1 cellular context compared by ENCODE assay signal in the genomic region with DNA sequence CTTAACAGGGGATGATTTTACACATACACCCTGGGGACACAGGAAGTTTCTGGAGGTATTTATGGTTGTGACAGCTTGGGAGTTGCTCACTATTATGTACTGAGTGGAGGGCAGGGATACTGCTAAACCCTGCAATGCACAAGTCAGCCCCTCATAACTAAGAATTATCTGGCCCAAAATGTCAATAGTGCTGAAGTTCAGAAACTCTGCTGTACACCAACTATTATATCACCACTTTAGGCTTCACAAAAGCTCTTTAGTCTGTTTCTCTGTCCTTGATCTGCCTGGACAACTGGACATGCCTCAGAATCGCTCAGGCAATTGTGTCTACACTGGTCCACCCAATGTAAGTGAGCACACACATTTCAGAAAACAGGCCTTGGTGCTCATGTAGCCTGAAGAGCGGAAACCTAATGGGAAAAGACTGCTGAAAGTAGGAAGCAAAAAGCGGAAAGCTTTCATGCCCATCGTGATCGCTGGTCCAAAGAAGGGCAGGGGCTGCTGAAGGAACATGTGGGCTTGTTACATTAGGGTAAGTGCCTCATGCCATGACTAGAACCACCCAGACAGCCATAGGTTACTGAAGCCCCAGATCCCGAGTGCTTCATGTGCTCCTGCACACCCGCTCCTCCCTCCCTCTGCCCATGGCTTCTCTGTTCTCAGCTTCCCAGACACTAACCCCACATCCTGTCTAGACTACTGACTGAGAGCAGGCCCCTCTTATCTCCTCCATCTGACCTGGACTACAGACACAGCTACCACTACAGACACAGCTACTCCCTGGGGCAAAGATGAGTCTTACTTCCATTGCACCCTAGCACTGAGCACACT.
TF ChIP-seq lines count a peak whose summit lies in the region.

No MANE protein-coding gene starts in this region.

TF ChIP-seq in HepG2, 621 proteins besides CTCF, POLR2A, EP300 and RAD21 (continued from another document and continues in another):
- TF ChIP-seq, protein P1, sequence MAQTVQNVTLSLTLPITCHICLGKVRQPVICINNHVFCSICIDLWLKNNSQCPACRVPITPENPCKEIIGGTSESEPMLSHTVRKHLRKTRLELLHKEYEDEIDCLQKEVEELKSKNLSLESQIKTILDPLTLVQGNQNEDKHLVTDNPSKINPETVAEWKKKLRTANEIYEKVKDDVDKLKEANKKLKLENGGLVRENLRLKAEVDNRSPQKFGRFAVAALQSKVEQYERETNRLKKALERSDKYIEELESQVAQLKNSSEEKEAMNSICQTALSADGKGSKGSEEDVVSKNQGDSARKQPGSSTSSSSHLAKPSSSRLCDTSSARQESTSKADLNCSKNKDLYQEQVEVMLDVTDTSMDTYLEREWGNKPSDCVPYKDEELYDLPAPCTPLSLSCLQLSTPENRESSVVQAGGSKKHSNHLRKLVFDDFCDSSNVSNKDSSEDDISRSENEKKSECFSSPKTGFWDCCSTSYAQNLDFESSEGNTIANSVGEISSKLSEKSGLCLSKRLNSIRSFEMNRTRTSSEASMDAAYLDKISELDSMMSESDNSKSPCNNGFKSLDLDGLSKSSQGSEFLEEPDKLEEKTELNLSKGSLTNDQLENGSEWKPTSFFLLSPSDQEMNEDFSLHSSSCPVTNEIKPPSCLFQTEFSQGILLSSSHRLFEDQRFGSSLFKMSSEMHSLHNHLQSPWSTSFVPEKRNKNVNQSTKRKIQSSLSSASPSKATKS (CRISPR knock-in tag; IDR thresholded peaks at IDR 0.05): no peak
- TF ChIP-seq NCOR1 (IDR thresholded peaks at IDR 0.05; ENCODE audit: borderline replicate concordance, low read length) (peak; percentile 48; the same call in 1 of the 2 replicates), ETV6 (CRISPR knock-in tag; conservative IDR thresholded peaks at IDR 0.05) (no peak), SOX6 (IDR thresholded peaks at IDR 0.05) (no peak), SOX6 (CRISPR knock-in tag; IDR thresholded peaks at IDR 0.05) (peak; percentile 85), ATAD3A (CRISPR knock-in tag; IDR thresholded peaks at IDR 0.05) (no peak), NRL (CRISPR knock-in tag; IDR thresholded peaks at IDR 0.05; ENCODE audit: borderline replicate concordance) (no peak), ZNF644 (CRISPR knock-in tag; IDR thresholded peaks at IDR 0.05; ENCODE audit: low read depth) (peak; percentile 70; the same call in 1 of the 2 replicates), ZNF24 (IDR thresholded peaks at IDR 0.05) (no peak), ZNF781 (CRISPR knock-in tag; IDR thresholded peaks at IDR 0.05; ENCODE audit: borderline replicate concordance, not compliant biosample characterization) (no peak), RXRB (CRISPR knock-in tag; IDR thresholded peaks at IDR 0.05; ENCODE audit: borderline replicate concordance) (0 out of 2 replicates have a peak, but pooled peaks have one; percentile 36), ZC3H13 (CRISPR knock-in tag; IDR thresholded peaks at IDR 0.05) (no peak), ZNF782 (CRISPR knock-in tag; IDR thresholded peaks at IDR 0.05; ENCODE audit: borderline replicate concordance) (no peak), ZFP36L2 (CRISPR knock-in tag; IDR thresholded peaks at IDR 0.05) (no peak), CHCHD3 (CRISPR knock-in tag; IDR thresholded peaks at IDR 0.05) (no peak), ZNF282 (IDR thresholded peaks at IDR 0.05; ENCODE audit: partially characterized antibody) (no peak), MBNL3 (CRISPR knock-in tag; conservative IDR thresholded peaks at IDR 0.05) (no peak), SNAI1 (CRISPR knock-in tag; IDR thresholded peaks at IDR 0.05; ENCODE audit: borderline replicate concordance) (no peak), MLLT10 (CRISPR knock-in tag; IDR thresholded peaks at IDR 0.05) (no peak), ZNF772 (CRISPR knock-in tag; IDR thresholded peaks at IDR 0.05) (peak; percentile 72), ZKSCAN8 (CRISPR knock-in tag; IDR thresholded peaks at IDR 0.05; ENCODE audit: borderline replicate concordance) (0 out of 2 replicates have a peak, but pooled peaks have one; percentile 19), ZNF746 (CRISPR knock-in tag; IDR thresholded peaks at IDR 0.05) (no peak), TGIF2 (CRISPR knock-in tag; IDR thresholded peaks at IDR 0.05) (no peak), CREM (IDR thresholded peaks at IDR 0.05) (peak; percentile 14; the same call in 1 of the 2 replicates), CREM (CRISPR knock-in tag; IDR thresholded peaks at IDR 0.05) (no peak), TP53 (CRISPR knock-in tag; conservative IDR thresholded peaks at IDR 0.05) (no peak), KDM1A (CRISPR knock-in tag; IDR thresholded peaks at IDR 0.05) (no peak), ZNF468 (CRISPR knock-in tag; IDR thresholded peaks at IDR 0.05) (no peak), RFXAP (CRISPR knock-in tag; IDR thresholded peaks at IDR 0.05; ENCODE audit: borderline replicate concordance) (peak; percentile 38; the same call in 1 of the 2 replicates), ZNF101 (CRISPR knock-in tag; IDR thresholded peaks at IDR 0.05; ENCODE audit: borderline replicate concordance, low read depth) (no peak), ZNF780A (CRISPR knock-in tag; IDR thresholded peaks at IDR 0.05) (no peak)
- TF ChIP-seq, protein P2, sequence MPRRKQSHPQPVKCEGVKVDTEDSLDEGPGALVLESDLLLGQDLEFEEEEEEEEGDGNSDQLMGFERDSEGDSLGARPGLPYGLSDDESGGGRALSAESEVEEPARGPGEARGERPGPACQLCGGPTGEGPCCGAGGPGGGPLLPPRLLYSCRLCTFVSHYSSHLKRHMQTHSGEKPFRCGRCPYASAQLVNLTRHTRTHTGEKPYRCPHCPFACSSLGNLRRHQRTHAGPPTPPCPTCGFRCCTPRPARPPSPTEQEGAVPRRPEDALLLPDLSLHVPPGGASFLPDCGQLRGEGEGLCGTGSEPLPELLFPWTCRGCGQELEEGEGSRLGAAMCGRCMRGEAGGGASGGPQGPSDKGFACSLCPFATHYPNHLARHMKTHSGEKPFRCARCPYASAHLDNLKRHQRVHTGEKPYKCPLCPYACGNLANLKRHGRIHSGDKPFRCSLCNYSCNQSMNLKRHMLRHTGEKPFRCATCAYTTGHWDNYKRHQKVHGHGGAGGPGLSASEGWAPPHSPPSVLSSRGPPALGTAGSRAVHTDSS (CRISPR knock-in tag; conservative IDR thresholded peaks at IDR 0.05): no peak
- TF ChIP-seq, protein P3, sequence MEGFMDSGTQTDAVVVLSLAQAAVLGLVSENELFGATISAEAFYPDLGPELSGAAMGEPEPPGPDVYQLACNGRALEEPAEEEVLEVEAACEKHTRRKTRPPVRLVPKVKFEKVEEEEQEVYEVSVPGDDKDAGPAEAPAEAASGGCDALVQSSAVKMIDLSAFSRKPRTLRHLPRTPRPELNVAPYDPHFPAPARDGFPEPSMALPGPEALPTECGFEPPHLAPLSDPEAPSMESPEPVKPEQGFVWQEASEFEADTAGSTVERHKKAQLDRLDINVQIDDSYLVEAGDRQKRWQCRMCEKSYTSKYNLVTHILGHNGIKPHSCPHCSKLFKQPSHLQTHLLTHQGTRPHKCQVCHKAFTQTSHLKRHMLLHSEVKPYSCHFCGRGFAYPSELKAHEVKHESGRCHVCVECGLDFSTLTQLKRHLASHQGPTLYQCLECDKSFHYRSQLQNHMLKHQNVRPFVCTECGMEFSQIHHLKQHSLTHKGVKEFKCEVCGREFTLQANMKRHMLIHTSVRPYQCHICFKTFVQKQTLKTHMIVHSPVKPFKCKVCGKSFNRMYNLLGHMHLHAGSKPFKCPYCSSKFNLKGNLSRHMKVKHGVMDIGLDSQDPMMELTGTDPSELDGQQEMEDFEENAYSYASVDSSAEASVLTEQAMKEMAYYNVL (CRISPR knock-in tag; IDR thresholded peaks at IDR 0.05; ENCODE audit: borderline replicate concordance): peak; percentile 34; the same call in 1 of the 2 replicates
- TF ChIP-seq, protein P4, sequence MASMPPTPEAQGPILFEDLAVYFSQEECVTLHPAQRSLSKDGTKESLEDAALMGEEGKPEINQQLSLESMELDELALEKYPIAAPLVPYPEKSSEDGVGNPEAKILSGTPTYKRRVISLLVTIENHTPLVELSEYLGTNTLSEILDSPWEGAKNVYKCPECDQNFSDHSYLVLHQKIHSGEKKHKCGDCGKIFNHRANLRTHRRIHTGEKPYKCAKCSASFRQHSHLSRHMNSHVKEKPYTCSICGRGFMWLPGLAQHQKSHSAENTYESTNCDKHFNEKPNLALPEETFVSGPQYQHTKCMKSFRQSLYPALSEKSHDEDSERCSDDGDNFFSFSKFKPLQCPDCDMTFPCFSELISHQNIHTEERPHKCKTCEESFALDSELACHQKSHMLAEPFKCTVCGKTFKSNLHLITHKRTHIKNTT (CRISPR knock-in tag; IDR thresholded peaks at IDR 0.05): no peak
- TF ChIP-seq, protein P5, sequence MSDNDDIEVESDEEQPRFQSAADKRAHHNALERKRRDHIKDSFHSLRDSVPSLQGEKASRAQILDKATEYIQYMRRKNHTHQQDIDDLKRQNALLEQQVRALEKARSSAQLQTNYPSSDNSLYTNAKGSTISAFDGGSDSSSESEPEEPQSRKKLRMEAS (IDR thresholded peaks at IDR 0.05): no peak
- TF ChIP-seq, protein P6, sequence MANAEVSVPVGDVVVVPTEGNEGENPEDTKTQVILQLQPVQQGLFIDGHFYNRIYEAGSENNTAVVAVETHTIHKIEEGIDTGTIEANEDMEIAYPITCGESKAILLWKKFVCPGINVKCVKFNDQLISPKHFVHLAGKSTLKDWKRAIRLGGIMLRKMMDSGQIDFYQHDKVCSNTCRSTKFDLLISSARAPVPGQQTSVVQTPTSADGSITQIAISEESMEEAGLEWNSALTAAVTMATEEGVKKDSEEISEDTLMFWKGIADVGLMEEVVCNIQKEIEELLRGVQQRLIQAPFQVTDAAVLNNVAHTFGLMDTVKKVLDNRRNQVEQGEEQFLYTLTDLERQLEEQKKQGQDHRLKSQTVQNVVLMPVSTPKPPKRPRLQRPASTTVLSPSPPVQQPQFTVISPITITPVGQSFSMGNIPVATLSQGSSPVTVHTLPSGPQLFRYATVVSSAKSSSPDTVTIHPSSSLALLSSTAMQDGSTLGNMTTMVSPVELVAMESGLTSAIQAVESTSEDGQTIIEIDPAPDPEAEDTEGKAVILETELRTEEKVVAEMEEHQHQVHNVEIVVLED (CRISPR knock-in tag; IDR thresholded peaks at IDR 0.05; ENCODE audit: borderline replicate concordance): 0 out of 2 replicates have a peak, but pooled peaks have one; percentile 15
- TF ChIP-seq, protein P7, sequence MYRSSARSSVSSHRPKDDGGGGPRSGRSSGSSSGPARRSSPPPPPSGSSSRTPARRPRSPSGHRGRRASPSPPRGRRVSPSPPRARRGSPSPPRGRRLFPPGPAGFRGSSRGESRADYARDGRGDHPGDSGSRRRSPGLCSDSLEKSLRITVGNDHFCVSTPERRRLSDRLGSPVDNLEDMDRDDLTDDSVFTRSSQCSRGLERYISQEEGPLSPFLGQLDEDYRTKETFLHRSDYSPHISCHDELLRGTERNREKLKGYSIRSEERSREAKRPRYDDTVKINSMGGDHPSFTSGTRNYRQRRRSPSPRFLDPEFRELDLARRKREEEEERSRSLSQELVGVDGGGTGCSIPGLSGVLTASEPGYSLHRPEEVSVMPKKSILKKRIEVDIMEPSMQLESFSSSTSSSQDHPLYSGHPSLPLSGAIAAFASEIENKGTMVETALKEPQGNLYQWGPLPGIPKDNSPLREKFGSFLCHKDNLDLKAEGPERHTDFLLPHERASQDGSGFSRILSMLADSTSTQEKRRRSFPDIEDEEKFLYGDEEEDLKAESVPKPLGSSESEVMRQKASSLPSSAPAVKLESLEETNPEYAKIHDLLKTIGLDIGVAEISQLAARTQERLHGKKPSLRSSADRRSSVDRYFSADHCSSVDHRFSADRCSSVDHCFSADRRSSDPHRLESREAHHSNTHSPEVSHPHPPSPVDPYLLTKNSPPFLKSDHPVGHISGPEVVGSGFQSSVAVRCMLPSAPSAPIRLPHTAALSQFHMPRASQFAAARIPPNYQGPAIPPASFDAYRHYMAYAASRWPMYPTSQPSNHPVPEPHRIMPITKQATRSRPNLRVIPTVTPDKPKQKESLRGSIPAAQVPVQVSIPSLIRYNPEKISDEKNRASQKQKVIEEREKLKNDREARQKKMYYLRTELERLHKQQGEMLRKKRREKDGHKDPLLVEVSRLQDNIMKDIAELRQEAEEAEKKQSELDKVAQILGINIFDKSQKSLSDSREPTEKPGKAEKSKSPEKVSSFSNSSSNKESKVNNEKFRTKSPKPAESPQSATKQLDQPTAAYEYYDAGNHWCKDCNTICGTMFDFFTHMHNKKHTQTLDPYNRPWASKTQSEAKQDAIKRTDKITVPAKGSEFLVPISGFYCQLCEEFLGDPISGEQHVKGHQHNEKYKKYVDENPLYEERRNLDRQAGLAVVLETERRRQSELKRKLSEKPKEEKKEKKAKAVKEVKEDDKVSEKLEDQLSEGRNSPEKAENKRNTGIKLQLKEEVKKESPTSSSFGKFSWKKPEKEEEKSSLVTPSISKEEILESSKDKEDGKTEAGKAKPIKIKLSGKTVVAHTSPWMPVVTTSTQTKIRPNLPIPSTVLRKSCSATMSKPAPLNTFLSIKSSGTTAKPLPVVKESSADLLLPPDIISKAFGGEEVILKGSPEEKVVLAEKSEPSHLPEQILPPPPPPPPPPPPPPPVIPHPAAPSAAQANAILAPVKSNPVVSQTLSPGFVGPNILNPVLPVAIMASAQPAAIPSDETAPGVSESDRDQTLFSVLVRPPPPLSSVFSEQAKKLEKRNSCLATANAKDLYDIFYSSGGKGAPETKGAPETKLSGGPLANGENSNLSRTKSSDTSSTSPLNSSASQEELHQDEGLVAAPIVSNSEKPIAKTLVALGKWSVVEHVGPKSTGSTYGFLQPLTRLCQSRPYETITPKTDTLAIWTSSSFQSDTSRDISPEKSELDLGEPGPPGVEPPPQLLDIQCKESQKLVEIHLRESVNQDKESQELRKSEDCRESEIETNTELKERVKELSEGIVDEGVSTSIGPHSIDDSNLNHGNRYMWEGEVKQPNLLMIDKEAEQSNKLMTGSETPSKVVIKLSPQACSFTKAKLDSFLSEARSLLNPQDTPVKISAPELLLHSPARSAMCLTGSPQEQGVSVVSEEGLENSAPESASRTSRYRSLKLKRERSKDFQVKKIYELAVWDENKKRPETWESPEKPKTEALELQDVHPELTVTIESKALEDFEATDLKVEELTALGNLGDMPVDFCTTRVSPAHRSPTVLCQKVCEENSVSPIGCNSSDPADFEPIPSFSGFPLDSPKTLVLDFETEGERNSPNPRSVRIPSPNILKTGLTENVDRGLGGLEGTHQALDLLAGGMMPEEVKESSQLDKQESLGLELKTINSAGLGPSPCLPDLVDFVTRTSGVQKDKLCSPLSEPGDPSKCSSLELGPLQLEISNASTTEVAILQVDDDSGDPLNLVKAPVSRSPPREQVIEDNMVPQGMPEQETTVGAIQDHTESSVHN (CRISPR knock-in tag; IDR thresholded peaks at IDR 0.05): no peak
- TF ChIP-seq, protein P8, sequence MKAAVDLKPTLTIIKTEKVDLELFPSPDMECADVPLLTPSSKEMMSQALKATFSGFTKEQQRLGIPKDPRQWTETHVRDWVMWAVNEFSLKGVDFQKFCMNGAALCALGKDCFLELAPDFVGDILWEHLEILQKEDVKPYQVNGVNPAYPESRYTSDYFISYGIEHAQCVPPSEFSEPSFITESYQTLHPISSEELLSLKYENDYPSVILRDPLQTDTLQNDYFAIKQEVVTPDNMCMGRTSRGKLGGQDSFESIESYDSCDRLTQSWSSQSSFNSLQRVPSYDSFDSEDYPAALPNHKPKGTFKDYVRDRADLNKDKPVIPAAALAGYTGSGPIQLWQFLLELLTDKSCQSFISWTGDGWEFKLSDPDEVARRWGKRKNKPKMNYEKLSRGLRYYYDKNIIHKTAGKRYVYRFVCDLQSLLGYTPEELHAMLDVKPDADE (CRISPR knock-in tag; IDR thresholded peaks at IDR 0.05): no peak
